14 cellular contexts compared by ENCODE assay signal in genomic region chr3:14297784-14298236, GRCh38.
DNase-seq lines count a peak whose midpoint lies in the region; ATAC-seq lines count a peak whose summit lies in the region.
"Had no signal": no experiment of that assay in that cellular context is flagged by ENCODE, and none has a peak within 500 bp of the region (broad histone marks: within the 10 kb centered on the region; RNA-seq: fewer than 3 reads in every experiment).

No MANE protein-coding gene starts in this region.

- no peaks in the 10 kb centered on the region for H3K9me3 Mint-ChIP-seq in activated naive CD4-positive, alpha-beta T cell treated with anti-CD3 and anti-CD28 coated beads for 36 hours
- H3K9me3 Mint-ChIP-seq: HFFc6 had no signal

- H3K27ac ChIP-seq in epithelial cell of prostate: peak overlapping the region; percentile 42
- H3K27ac ChIP-seq: KMS-11 had no signal

- H3K4me3 Mint-ChIP-seq in activated naive CD4-positive, alpha-beta T cell treated with anti-CD3 and anti-CD28 coated beads for 36 hours: no peak overlapping the region
- H3K4me3 Mint-ChIP-seq: HFFc6 had no signal

- DNase-seq in NCI-H748 (lab: John Stamatoyannopoulos, UW; ENCODE audit: unreplicated experiment) (peak; percentile 5), NCI-H748 treated with DMSO at 0.1 percent for 48 hours (lab: John Stamatoyannopoulos, UW) (no peak), epithelial cell of prostate (ENCODE audit: low read depth, low spot score) (no peak), mucosa of gallbladder (ENCODE audit: low spot score) (peak; percentile 54), ureter (ENCODE audit: low spot score) (peak; percentile 76), GF-D8 (lab: John Stamatoyannopoulos, UW) (no peak)
- no peak for DNase-seq in activated naive CD4-positive, alpha-beta T cell treated with anti-CD3 and anti-CD28 coated beads for 36 hours
- DNase-seq: activated CD4-positive, alpha-beta T cell treated with anti-CD3 and anti-CD28 coated beads, Interleukin-2, amount 50 U/mL, for 48 hours; cortex of kidney; DMS53; HFFc6; NCI-H2081 had no signal

- H3K4me1 Mint-ChIP-seq in activated naive CD4-positive, alpha-beta T cell treated with anti-CD3 and anti-CD28 coated beads for 36 hours (ENCODE audit: low read depth): peaks cover 2% of the 10 kb centered on the region

- intact Hi-C loops in activated naive CD4-positive, alpha-beta T cell treated with anti-CD3 and anti-CD28 coated beads for 36 hours (cut with micrococcal nuclease): no loop called here

- peaks cover 13% of the 10 kb centered on the region for H3K27me3 Mint-ChIP-seq in activated naive CD4-positive, alpha-beta T cell treated with anti-CD3 and anti-CD28 coated beads for 36 hours (ENCODE audit: low read depth)

- no peak for ATAC-seq in GM21576 (IDR thresholded peaks at IDR 0.05; ENCODE audit: unreplicated experiment)

- no peak overlapping the region for H3K27ac Mint-ChIP-seq in activated naive CD4-positive, alpha-beta T cell treated with anti-CD3 and anti-CD28 coated beads for 36 hours
- H3K27ac Mint-ChIP-seq: HFFc6 had no signal

- CTCF ChIA-PET in activated naive CD4-positive, alpha-beta T cell treated with anti-CD3 and anti-CD28 coated beads for 36 hours (lab: Charles Lee): no interaction called here

- no peaks in the 10 kb centered on the region for H3K36me3 Mint-ChIP-seq in activated naive CD4-positive, alpha-beta T cell treated with anti-CD3 and anti-CD28 coated beads for 36 hours (ENCODE audit: low read depth)

Comparison
In these comparisons a context has a peak if more than half of its experiments do, and no peak if none do; other contexts are left out.
1. DNase-seq: peak in NCI-H748 (single experiment), mucosa of gallbladder (single experiment) and ureter (single experiment); none in NCI-H748 treated with DMSO at 0.1 percent for 48 hours (single experiment), epithelial cell of prostate (single experiment), activated naive CD4-positive, alpha-beta T cell treated with anti-CD3 and anti-CD28 coated beads for 36 hours (single experiment) and GF-D8 (single experiment).